In genomic region chr12:57497223-57498142, GRCh38 we compare ENCODE assay signal across 1 cellular context.
TF ChIP-seq lines count a peak whose summit lies in the region.

No MANE protein-coding gene starts in this region.

TF ChIP-seq in GM12878, 131 proteins besides CTCF, POLR2A, EP300 and RAD21:
- TF ChIP-seq PML (IDR thresholded peaks at IDR 0.05; ENCODE audit: low read length) (0 out of 2 replicates have a peak, but pooled peaks have one; percentile 5), REST (IDR thresholded peaks at IDR 0.05; ENCODE audit: low read depth, low read length) (no peak)
